1 cellular context compared by ENCODE assay signal in the genomic region with DNA sequence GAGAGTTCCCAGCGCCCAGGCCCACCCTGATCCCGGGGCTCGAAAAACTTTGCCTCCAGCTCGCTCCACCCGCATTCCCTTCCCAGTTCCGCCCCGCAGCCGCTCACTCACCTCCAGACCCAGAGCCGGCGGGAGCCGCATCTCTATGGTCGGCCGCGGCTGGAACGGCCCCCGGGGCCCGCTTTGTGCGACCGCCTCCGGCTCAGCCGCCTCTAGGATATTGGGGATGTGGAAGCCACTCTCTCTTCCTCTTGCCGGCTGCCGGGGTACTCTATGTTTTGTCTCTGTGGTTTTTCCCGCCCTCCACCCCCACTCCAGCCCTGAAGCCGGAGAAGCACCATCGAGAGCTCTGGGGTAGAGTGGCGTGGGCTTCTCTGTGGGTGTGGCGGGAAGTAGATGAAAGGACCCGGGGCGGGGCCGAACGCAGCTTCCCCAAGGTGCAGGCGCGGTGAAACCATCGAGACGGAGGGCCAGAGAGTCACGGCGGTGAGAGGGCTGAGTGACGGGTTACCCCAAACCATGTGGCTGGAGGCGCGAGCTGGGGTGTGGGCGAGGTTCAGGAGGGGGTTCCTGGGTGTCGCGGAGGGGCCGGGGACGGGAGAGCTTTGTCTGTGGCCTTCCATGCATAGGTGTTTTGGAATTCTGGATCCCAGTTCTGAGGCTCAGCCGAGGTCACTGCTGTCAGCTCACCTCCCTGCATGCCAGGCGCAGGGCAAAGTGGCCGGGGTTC.
TF ChIP-seq lines count a peak whose summit lies in the region.

A gene with protein sequence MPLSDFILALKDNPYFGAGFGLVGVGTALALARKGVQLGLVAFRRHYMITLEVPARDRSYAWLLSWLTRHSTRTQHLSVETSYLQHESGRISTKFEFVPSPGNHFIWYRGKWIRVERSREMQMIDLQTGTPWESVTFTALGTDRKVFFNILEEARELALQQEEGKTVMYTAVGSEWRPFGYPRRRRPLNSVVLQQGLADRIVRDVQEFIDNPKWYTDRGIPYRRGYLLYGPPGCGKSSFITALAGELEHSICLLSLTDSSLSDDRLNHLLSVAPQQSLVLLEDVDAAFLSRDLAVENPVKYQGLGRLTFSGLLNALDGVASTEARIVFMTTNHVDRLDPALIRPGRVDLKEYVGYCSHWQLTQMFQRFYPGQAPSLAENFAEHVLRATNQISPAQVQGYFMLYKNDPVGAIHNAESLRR (plus strand): TSS at position 426 of the 730 bp plus-strand sequence. CDS start 1,305 bp downstream, outside the sequence.
A gene with protein sequence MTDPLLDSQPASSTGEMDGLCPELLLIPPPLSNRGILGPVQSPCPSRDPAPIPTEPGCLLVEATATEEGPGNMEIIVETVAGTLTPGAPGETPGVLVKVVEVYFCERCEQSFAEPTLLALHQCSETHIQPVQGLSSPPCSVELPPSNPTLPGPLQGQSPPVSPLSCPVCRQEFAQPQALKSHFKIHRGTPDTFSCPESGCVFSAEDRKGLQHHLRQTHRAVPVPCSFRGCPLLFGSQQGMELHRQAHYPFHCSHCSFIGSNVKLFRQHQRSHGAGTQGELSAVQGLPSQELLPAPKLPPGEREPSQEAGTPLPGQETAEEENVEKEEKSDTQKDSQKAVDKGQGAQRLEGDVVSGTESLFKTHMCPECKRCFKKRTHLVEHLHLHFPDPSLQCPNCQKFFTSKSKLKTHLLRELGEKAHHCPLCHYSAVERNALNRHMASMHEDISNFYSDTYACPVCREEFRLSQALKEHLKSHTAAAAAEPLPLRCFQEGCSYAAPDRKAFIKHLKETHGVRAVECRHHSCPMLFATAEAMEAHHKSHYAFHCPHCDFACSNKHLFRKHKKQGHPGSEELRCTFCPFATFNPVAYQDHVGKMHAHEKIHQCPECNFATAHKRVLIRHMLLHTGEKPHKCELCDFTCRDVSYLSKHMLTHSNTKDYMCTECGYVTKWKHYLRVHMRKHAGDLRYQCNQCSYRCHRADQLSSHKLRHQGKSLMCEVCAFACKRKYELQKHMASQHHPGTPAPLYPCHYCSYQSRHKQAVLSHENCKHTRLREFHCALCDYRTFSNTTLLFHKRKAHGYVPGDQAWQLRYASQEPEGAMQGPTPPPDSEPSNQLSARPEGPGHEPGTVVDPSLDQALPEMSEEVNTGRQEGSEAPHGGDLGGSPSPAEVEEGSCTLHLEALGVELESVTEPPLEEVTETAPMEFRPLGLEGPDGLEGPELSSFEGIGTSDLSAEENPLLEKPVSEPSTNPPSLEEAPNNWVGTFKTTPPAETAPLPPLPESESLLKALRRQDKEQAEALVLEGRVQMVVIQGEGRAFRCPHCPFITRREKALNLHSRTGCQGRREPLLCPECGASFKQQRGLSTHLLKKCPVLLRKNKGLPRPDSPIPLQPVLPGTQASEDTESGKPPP (N-terminal part only) (minus strand): TSS at position 366 of the 730 bp plus-strand sequence. CDS start 3,194 bp downstream, outside the sequence.

TF ChIP-seq in HepG2, 621 proteins besides CTCF, POLR2A, EP300 and RAD21 (continued from another document and continues in another):
- TF ChIP-seq THAP9 (CRISPR knock-in tag; IDR thresholded peaks at IDR 0.05; ENCODE audit: borderline replicate concordance) (peak; percentile 89; the same call in 1 of the 2 replicates), FOXM1 (CRISPR knock-in tag; IDR thresholded peaks at IDR 0.05) (no peak), HNRNPLL (IDR thresholded peaks at IDR 0.05; ENCODE audit: low read depth, low read length, poor library complexity, severe bottlenecking) (peak; percentile 78), CSRNP2 (CRISPR knock-in tag; conservative IDR thresholded peaks at IDR 0.05; ENCODE audit: low read depth) (no peak), FOXJ3 (CRISPR knock-in tag; IDR thresholded peaks at IDR 0.05; ENCODE audit: borderline replicate concordance) (no peak), CHD2 (IDR thresholded peaks at IDR 0.05; ENCODE audit: low read depth, low read length) (no peak), ZNF629 (CRISPR knock-in tag; conservative IDR thresholded peaks at IDR 0.05) (no peak), NFE2L2 (IDR thresholded peaks at IDR 0.05; ENCODE audit: low read length) (no peak), ZC3H13 (CRISPR knock-in tag; IDR thresholded peaks at IDR 0.05) (peak; percentile 37), ARID2 (CRISPR knock-in tag; IDR thresholded peaks at IDR 0.05; ENCODE audit: borderline replicate concordance) (no peak; the same call in 1 of the 2 replicates), RFXAP (CRISPR knock-in tag; IDR thresholded peaks at IDR 0.05; ENCODE audit: borderline replicate concordance) (peak; percentile 48; the same call in 1 of the 2 replicates), ZNF598 (CRISPR knock-in tag; IDR thresholded peaks at IDR 0.05; ENCODE audit: borderline replicate concordance) (no peak; the same call in 1 of the 2 replicates), STAG1 (CRISPR knock-in tag; IDR thresholded peaks at IDR 0.05) (0 out of 2 replicates have a peak, but pooled peaks have one; percentile 4), NRL (CRISPR knock-in tag; IDR thresholded peaks at IDR 0.05; ENCODE audit: borderline replicate concordance) (peak; percentile 48), AHR (CRISPR knock-in tag; IDR thresholded peaks at IDR 0.05) (peak; percentile 55; the same call in 1 of the 2 replicates), ZNF782 (CRISPR knock-in tag; IDR thresholded peaks at IDR 0.05; ENCODE audit: borderline replicate concordance) (peak; percentile 81; the same call in 1 of the 2 replicates), GZF1 (CRISPR knock-in tag; IDR thresholded peaks at IDR 0.05) (no peak), RFX1 (IDR thresholded peaks at IDR 0.05) (no peak), PRDM10 (CRISPR knock-in tag; IDR thresholded peaks at IDR 0.05; ENCODE audit: low read depth) (peak; percentile 31; the same call in 1 of the 2 replicates), GPBP1L1 (CRISPR knock-in tag; IDR thresholded peaks at IDR 0.05) (no peak), RBM22 (optimal IDR thresholded peaks at IDR 0.05; ENCODE audit: low read length) (no peak)
- TF ChIP-seq, protein P1, sequence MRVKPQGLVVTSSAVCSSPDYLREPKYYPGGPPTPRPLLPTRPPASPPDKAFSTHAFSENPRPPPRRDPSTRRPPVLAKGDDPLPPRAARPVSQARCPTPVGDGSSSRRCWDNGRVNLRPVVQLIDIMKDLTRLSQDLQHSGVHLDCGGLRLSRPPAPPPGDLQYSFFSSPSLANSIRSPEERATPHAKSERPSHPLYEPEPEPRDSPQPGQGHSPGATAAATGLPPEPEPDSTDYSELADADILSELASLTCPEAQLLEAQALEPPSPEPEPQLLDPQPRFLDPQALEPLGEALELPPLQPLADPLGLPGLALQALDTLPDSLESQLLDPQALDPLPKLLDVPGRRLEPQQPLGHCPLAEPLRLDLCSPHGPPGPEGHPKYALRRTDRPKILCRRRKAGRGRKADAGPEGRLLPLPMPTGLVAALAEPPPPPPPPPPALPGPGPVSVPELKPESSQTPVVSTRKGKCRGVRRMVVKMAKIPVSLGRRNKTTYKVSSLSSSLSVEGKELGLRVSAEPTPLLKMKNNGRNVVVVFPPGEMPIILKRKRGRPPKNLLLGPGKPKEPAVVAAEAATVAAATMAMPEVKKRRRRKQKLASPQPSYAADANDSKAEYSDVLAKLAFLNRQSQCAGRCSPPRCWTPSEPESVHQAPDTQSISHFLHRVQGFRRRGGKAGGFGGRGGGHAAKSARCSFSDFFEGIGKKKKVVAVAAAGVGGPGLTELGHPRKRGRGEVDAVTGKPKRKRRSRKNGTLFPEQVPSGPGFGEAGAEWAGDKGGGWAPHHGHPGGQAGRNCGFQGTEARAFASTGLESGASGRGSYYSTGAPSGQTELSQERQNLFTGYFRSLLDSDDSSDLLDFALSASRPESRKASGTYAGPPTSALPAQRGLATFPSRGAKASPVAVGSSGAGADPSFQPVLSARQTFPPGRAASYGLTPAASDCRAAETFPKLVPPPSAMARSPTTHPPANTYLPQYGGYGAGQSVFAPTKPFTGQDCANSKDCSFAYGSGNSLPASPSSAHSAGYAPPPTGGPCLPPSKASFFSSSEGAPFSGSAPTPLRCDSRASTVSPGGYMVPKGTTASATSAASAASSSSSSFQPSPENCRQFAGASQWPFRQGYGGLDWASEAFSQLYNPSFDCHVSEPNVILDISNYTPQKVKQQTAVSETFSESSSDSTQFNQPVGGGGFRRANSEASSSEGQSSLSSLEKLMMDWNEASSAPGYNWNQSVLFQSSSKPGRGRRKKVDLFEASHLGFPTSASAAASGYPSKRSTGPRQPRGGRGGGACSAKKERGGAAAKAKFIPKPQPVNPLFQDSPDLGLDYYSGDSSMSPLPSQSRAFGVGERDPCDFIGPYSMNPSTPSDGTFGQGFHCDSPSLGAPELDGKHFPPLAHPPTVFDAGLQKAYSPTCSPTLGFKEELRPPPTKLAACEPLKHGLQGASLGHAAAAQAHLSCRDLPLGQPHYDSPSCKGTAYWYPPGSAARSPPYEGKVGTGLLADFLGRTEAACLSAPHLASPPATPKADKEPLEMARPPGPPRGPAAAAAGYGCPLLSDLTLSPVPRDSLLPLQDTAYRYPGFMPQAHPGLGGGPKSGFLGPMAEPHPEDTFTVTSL (CRISPR knock-in tag; IDR thresholded peaks at IDR 0.05; ENCODE audit: borderline replicate concordance), result peak; percentile 30; the same call in 1 of the 2 replicates
- TF ChIP-seq, protein P2, sequence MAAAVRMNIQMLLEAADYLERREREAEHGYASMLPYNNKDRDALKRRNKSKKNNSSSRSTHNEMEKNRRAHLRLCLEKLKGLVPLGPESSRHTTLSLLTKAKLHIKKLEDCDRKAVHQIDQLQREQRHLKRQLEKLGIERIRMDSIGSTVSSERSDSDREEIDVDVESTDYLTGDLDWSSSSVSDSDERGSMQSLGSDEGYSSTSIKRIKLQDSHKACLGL (CRISPR knock-in tag; IDR thresholded peaks at IDR 0.05), result peak; percentile 94
